Comparison of ENCODE assay signal across 19 cellular contexts in genomic region chr6:52391599-52391998, GRCh38. TPM values are rescaled to one million over a fixed set of nuclear protein-coding genes. Genes with fewer than 3 reads are reported as not detected.
DNase-seq lines count a peak whose midpoint lies in the region; ATAC-seq, FAIRE-seq and TF ChIP-seq lines count a peak whose summit lies in the region.
"Had no signal": no experiment of that assay in that cellular context is flagged by ENCODE, and none has a peak within 500 bp of the region (broad histone marks: within the 10 kb centered on the region; RNA-seq: fewer than 3 reads in every experiment).

No MANE protein-coding gene starts in this region.

- no peaks in the 10 kb centered on the region for H3K27me3 ChIP-seq in transverse colon
- H3K27me3 ChIP-seq: heart left ventricle, testis had no signal

- no peak for ATAC-seq in natural killer cell
- ATAC-seq in natural killer cell treated with Interleukin-12 subunit alpha and Interleukin-12 subunit beta and Interleukin-15 and Interleukin-18, amount 100 ng/mL, for 72 hours, result no peak
- no peak for ATAC-seq in activated T-helper 17 cell treated with anti-CD3 and anti-CD28 coated beads, Interleukin-2, amount 50 U/mL, for 72 hours (replicated peaks)
- ATAC-seq in stimulated activated naive B cell treated with anti-CD40 and anti-IgM and Interleukin-4, amounts not matched to agents 10 μg/mL and 1 μg/mL and 100 μg/mL, for 72 hours (replicated peaks), result no peak
- ATAC-seq: heart left ventricle, left ventricle myocardium superior had no signal

- H3K4me1 Mint-ChIP-seq in natural killer cell, result peaks cover 52 to 58% of the 10 kb centered on the region in 2 donors
- peaks cover 53 to 58% of the 10 kb centered on the region in 2 donors for H3K4me1 Mint-ChIP-seq in natural killer cell treated with Interleukin-12 subunit alpha and Interleukin-12 subunit beta and Interleukin-15 and Interleukin-18, amount 100 ng/mL, for 72 hours (ENCODE audit: low read depth in 2 of 2)
- peaks cover 63% of the 10 kb centered on the region for H3K4me1 Mint-ChIP-seq in activated T-helper 17 cell treated with anti-CD3 and anti-CD28 coated beads, Interleukin-2, amount 50 U/mL, for 72 hours
- H3K4me1 Mint-ChIP-seq in stimulated activated naive B cell treated with anti-CD40 and anti-IgM and Interleukin-4, amounts not matched to agents 10 μg/mL and 1 μg/mL and 100 μg/mL, for 72 hours, result peaks cover 25 to 31% of the 10 kb centered on the region in 2 donors

- H3K4me3 Mint-ChIP-seq in natural killer cell, result no peak overlapping the region
- H3K4me3 Mint-ChIP-seq in natural killer cell treated with Interleukin-12 subunit alpha and Interleukin-12 subunit beta and Interleukin-15 and Interleukin-18, amount 100 ng/mL, for 72 hours, result no peak overlapping the region
- H3K4me3 Mint-ChIP-seq in activated T-helper 17 cell treated with anti-CD3 and anti-CD28 coated beads, Interleukin-2, amount 50 U/mL, for 72 hours, result peak overlapping the region; percentile 74
- H3K4me3 Mint-ChIP-seq in stimulated activated naive B cell treated with anti-CD40 and anti-IgM and Interleukin-4, amounts not matched to agents 10 μg/mL and 1 μg/mL and 100 μg/mL, for 72 hours, result no peak overlapping the region

- H3K36me3 ChIP-seq in transverse colon, result no peaks in the 10 kb centered on the region
- H3K36me3 ChIP-seq: heart left ventricle had no signal

- in situ Hi-C loops in transverse colon (cut with MboI; ENCODE audit: low pct_ligation_motif_present in 1 of 4, low pct_unique_long_range_greater_than_20kb in 1 of 4, low sequenced_read_pairs in 3 of 4), result loop anchor here in 1 of 4 donors (10.0 kb wide), 1 partner anchor 97 kb away; no protein-coding TSS in a partner anchor

- H3K4me3 ChIP-seq in transverse colon, result no peak overlapping the region
- H3K4me3 ChIP-seq: heart left ventricle, testis had no signal

- TF ChIP-seq CTCF in natural killer cell (IDR thresholded peaks at IDR 0.05), result no peak
- TF ChIP-seq CTCF in transverse colon (IDR thresholded peaks at IDR 0.05), result no peak

- H3K27ac Mint-ChIP-seq in natural killer cell, result peak overlapping the region; percentile 96 to 98
- no peak overlapping the region for H3K27ac Mint-ChIP-seq in natural killer cell treated with Interleukin-12 subunit alpha and Interleukin-12 subunit beta and Interleukin-15 and Interleukin-18, amount 100 ng/mL, for 72 hours
- no peak overlapping the region for H3K27ac Mint-ChIP-seq in activated T-helper 17 cell treated with anti-CD3 and anti-CD28 coated beads, Interleukin-2, amount 50 U/mL, for 72 hours
- no peak overlapping the region for H3K27ac Mint-ChIP-seq in stimulated activated naive B cell treated with anti-CD40 and anti-IgM and Interleukin-4, amounts not matched to agents 10 μg/mL and 1 μg/mL and 100 μg/mL, for 72 hours

- no peak for FAIRE-seq in urothelium cell line (lab: Jason Lieb, UNC)
- FAIRE-seq: endometrium had no signal

- intact Hi-C loops in natural killer cell (cut with micrococcal nuclease) (loop anchor here (2.0 to 10.0 kb wide), 4 partner anchors 31 to 217 kb away; partner anchors contain the start of gene MCM3), transverse colon (cut with DNase I; ENCODE audit: low total_unique reads) (no loop called here)

- H3K36me3 Mint-ChIP-seq in natural killer cell, result no peaks in the 10 kb centered on the region
- no peaks in the 10 kb centered on the region for H3K36me3 Mint-ChIP-seq in natural killer cell treated with Interleukin-12 subunit alpha and Interleukin-12 subunit beta and Interleukin-15 and Interleukin-18, amount 100 ng/mL, for 72 hours
- no peaks in the 10 kb centered on the region for H3K36me3 Mint-ChIP-seq in activated T-helper 17 cell treated with anti-CD3 and anti-CD28 coated beads, Interleukin-2, amount 50 U/mL, for 72 hours (ENCODE audit: low read depth)
- peaks cover 0 to 2% of the 10 kb centered on the region in 2 donors for H3K36me3 Mint-ChIP-seq in stimulated activated naive B cell treated with anti-CD40 and anti-IgM and Interleukin-4, amounts not matched to agents 10 μg/mL and 1 μg/mL and 100 μg/mL, for 72 hours

- H3K27ac ChIP-seq in transverse colon, result peak overlapping the region in 3 of 4 donors; percentile 14 to 83 (median 81)
- H3K27ac ChIP-seq: testis had no signal

- peaks cover 20 to 60% (median 36%) of the 10 kb centered on the region in 4 donors for H3K4me1 ChIP-seq in transverse colon

- no peaks in the 10 kb centered on the region for H3K9me3 ChIP-seq in transverse colon
- H3K9me3 ChIP-seq: heart left ventricle, testis had no signal

- H3K27me3 Mint-ChIP-seq in natural killer cell (ENCODE audit: low read depth in 2 of 2), result no peaks in the 10 kb centered on the region
- no peaks in the 10 kb centered on the region for H3K27me3 Mint-ChIP-seq in natural killer cell treated with Interleukin-12 subunit alpha and Interleukin-12 subunit beta and Interleukin-15 and Interleukin-18, amount 100 ng/mL, for 72 hours
- no peaks in the 10 kb centered on the region for H3K27me3 Mint-ChIP-seq in activated T-helper 17 cell treated with anti-CD3 and anti-CD28 coated beads, Interleukin-2, amount 50 U/mL, for 72 hours
- H3K27me3 Mint-ChIP-seq in stimulated activated naive B cell treated with anti-CD40 and anti-IgM and Interleukin-4, amounts not matched to agents 10 μg/mL and 1 μg/mL and 100 μg/mL, for 72 hours, result no peaks in the 10 kb centered on the region

- WGBS in transverse colon (ENCODE audit: low coverage in 1 of 2), 2 donors, result 74 to 88% methylated on average over 1 of the region's 1 CpG

- no peaks in the 10 kb centered on the region for H3K9me3 Mint-ChIP-seq in natural killer cell
- H3K9me3 Mint-ChIP-seq in natural killer cell treated with Interleukin-12 subunit alpha and Interleukin-12 subunit beta and Interleukin-15 and Interleukin-18, amount 100 ng/mL, for 72 hours, result peaks cover 5% of the 10 kb centered on the region
- H3K9me3 Mint-ChIP-seq in activated T-helper 17 cell treated with anti-CD3 and anti-CD28 coated beads, Interleukin-2, amount 50 U/mL, for 72 hours, result no peaks in the 10 kb centered on the region
- H3K9me3 Mint-ChIP-seq in stimulated activated naive B cell treated with anti-CD40 and anti-IgM and Interleukin-4, amounts not matched to agents 10 μg/mL and 1 μg/mL and 100 μg/mL, for 72 hours, result no peaks in the 10 kb centered on the region

- no peak for TF ChIP-seq EP300 in transverse colon (IDR thresholded peaks at IDR 0.05; ENCODE audit: low read depth)

- no peak for TF ChIP-seq POLR2A in transverse colon (IDR thresholded peaks at IDR 0.05)

- no peak for DNase-seq in natural killer cell
- DNase-seq in natural killer cell treated with Interleukin-12 subunit alpha and Interleukin-12 subunit beta and Interleukin-15 and Interleukin-18, amount 100 ng/mL, for 72 hours (ENCODE audit: low spot score), result no peak
- peak; percentile 59 for DNase-seq in globus pallidus (ENCODE audit: low spot score)
- DNase-seq in transverse colon, result no peak
- DNase-seq in stimulated activated naive B cell treated with anti-CD40 and anti-IgM and Interleukin-4, amounts not matched to agents 10 μg/mL and 1 μg/mL and 100 μg/mL, for 72 hours, result no peak
- no peak for DNase-seq in HK-2 (ENCODE audit: unreplicated experiment)
- DNase-seq in urothelium cell line (ENCODE audit: low spot score), result no peak
- DNase-seq: DMS79; heart left ventricle; KG1; left ventricle myocardium superior; NCI-H1048; NCI-H526; SHP77; stimulated activated CD4-positive, alpha-beta T cell treated with anti-CD3 and anti-CD28 coated beads, Interleukin-12 subunit alpha, Interleukin-12 subunit beta, amount 100 ng/mL, for 4 hours; stimulated activated CD8-positive, alpha-beta memory T cell treated with anti-CD3 and anti-CD28 coated beads, Interleukin-4, amount 100 ng/mL, for 48 hours; testis had no signal

RNA-seq across cellular contexts. Expression of gene EFHC1, which starts 28.5 kb away (rescaled TPM):
- 10 to 100 TPM; 10.7 to 20.9 (median 13.7) TPM for total RNA-seq in natural killer cell
- total RNA-seq in natural killer cell treated with Interleukin-12 subunit alpha and Interleukin-12 subunit beta and Interleukin-15 and Interleukin-18, amount 100 ng/mL, for 72 hours, result 1 to 10 TPM; 4.0 to 5.5 TPM
- total RNA-seq in activated T-helper 17 cell treated with anti-CD3 and anti-CD28 coated beads, Interleukin-2, amount 50 U/mL, for 72 hours, result 1 to 10 TPM; 3.1 to 3.7 TPM
- total RNA-seq in transverse colon, result 10 to 100 TPM; 17.1 to 28.4 (median 19.5) TPM

RNA-seq across cellular contexts. Expression of gene PAQR8, which starts 29.6 kb away (rescaled TPM):
- total RNA-seq in natural killer cell (1 to 10 TPM; 2.4 to 5.0 (median 4.6) TPM), transverse colon (100 to 1,000 TPM in 3 of 4 donors, 10 to 100 TPM in 1; 27.1 to 250 (median 159) TPM)
- total RNA-seq in natural killer cell treated with Interleukin-12 subunit alpha and Interleukin-12 subunit beta and Interleukin-15 and Interleukin-18, amount 100 ng/mL, for 72 hours, result 1 to 10 TPM; 4.1 to 4.4 TPM
- total RNA-seq in activated T-helper 17 cell treated with anti-CD3 and anti-CD28 coated beads, Interleukin-2, amount 50 U/mL, for 72 hours, result 1 to 10 TPM; 5.7 to 9.2 TPM

Comparison
In these comparisons a context has a peak if more than half of its experiments do, and no peak if none do; other contexts are left out.
1. H3K27ac Mint-ChIP-seq: peak in natural killer cell (2 of 2); none in natural killer cell treated with Interleukin-12 subunit alpha and Interleukin-12 subunit beta and Interleukin-15 and Interleukin-18, amount 100 ng/mL, for 72 hours (0 of 2), activated T-helper 17 cell treated with anti-CD3 and anti-CD28 coated beads, Interleukin-2, amount 50 U/mL, for 72 hours (single experiment) and stimulated activated naive B cell treated with anti-CD40 and anti-IgM and Interleukin-4, amounts not matched to agents 10 μg/mL and 1 μg/mL and 100 μg/mL, for 72 hours (single experiment).